In the genomic region with DNA sequence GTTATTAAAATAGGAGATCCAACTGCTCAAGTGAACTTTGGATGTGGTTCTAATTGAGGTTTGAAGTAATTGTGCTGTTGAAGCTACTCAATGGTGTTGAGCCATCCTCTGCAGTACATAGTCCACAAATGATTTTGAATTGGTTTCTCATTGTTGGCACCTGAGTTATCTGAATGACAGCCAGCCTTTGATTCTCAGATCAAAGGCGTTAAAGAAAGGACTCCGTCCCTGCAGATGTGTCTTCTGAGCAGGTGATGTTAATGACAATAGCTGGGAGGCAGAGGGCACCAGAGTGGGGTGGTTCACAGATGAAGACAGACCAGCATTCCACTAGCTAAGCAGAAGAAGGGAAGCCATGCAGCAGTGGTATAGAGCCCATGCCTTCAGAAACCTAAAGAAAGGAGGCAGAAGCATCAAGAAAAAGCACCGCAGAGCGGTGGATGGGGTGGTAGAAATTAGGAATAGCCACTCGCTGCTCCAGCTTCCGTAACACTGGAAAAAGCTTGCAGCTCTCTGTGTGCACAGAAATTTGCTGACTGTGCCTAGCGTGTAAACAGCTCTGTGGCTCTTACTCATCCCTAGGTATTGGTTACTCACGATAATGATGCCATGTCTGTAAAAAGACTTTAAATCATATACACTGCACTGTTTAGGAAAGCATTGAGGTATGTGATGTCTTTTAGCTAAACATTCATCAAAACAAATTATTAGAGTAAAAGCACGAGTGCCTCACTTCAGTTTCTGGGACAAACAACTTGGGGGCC, we compare ENCODE assay signal across 12 cellular contexts.
DNase-seq lines count a peak whose midpoint lies in the region; ATAC-seq and TF ChIP-seq lines count a peak whose summit lies in the region.
"Had no signal": no experiment of that assay in that cellular context is flagged by ENCODE, and none has a peak within 500 bp of the region (broad histone marks: within the 10 kb centered on the region; RNA-seq: fewer than 3 reads in every experiment).

No MANE protein-coding gene starts in this region.

- H3K4me3 ChIP-seq in epithelial cell of esophagus (ENCODE audit: low read length) = no peak overlapping the region
- no peak overlapping the region for H3K4me3 ChIP-seq in skeletal muscle cell (ENCODE audit: low read depth, low read length)

- TF ChIP-seq CTCF in epithelial cell of esophagus (IDR thresholded peaks at IDR 0.05; ENCODE audit: insufficient read depth, low read depth, low read length, missing control alignments) = no peak

- DNase-seq in EH (ENCODE audit: low read depth) (peak; percentile 25), M059J (ENCODE audit: low read depth) (peak; percentile 16), epithelial cell of esophagus (ENCODE audit: low read depth) (peak; percentile 83), skeletal muscle cell (ENCODE audit: low read depth) (peak; percentile 13), RPMI8226 (no peak)
- DNase-seq: activated CD4-positive, alpha-beta T cell treated with anti-CD3 and anti-CD28 coated beads, Interleukin-2, amount 10 ng/mL, durations not matched to agents 7 days and 5 days; activated gamma-delta T cell treated with Interleukin-2 at 50 U/mL for 16 hours; NCI-H1417; NCI-H524 treated with DMSO at 0.1 percent for 48 hours had no signal

- no peak for ATAC-seq in HG03565 (IDR thresholded peaks at IDR 0.05; ENCODE audit: unreplicated experiment)
- ATAC-seq in HG02642 (IDR thresholded peaks at IDR 0.05; ENCODE audit: poor library complexity, unreplicated experiment) = no peak
- ATAC-seq: sciatic nerve had no signal
